In genomic region chr4:41487868-41488267, GRCh38 we compare ENCODE assay signal across 21 cellular contexts. TPM values are rescaled to one million over a fixed set of nuclear protein-coding genes. Genes with fewer than 3 reads are reported as not detected.
"Had no signal": no experiment of that assay in that cellular context is flagged by ENCODE, and none has a peak within 500 bp of the region (broad histone marks: within the 10 kb centered on the region; RNA-seq: fewer than 3 reads in every experiment).

No MANE protein-coding gene starts in this region.

- H2AFZ ChIP-seq: hepatocyte had no signal

- H3K27ac ChIP-seq: coronary artery, esophagus muscularis mucosa, foreskin keratinocyte, gastroesophageal sphincter, heart left ventricle, hepatocyte, left ventricle myocardium inferior, lower lobe of right lung had no signal

- H3K9me3 ChIP-seq: esophagus muscularis mucosa, gastroesophageal sphincter, left ventricle myocardium inferior, lower lobe of right lung had no signal

- DNase-seq: dermis blood vessel endothelial cell; dorsolateral prefrontal cortex; effector CD4-positive, alpha-beta T cell; effector memory CD4-positive, alpha-beta T cell; foreskin keratinocyte; heart left ventricle; hypothalamus; immature natural killer cell; left cardiac atrium; left ventricle myocardium inferior; lower lobe of right lung; mesenchymal stem cell; mucosa of descending colon; naive B cell had no signal

- H3K36me3 ChIP-seq: esophagus muscularis mucosa, gastroesophageal sphincter, heart left ventricle, left ventricle myocardium inferior, lower lobe of right lung had no signal

- H3K27me3 ChIP-seq: dorsolateral prefrontal cortex, esophagus muscularis mucosa, gastroesophageal sphincter, heart left ventricle, hepatocyte had no signal

- H3K4me3 ChIP-seq: coronary artery, dorsolateral prefrontal cortex, esophagus muscularis mucosa, gastroesophageal sphincter, heart left ventricle, hepatocyte, left ventricle myocardium inferior, lower lobe of right lung, mucosa of descending colon had no signal

- ATAC-seq: foreskin keratinocyte, gastroesophageal sphincter, heart left ventricle, left cardiac atrium, lower lobe of right lung, mucosa of descending colon had no signal

- H3K4me2 ChIP-seq: hepatocyte had no signal

- FAIRE-seq: endothelial cell of umbilical vein, islet of Langerhans, keratinocyte had no signal

- H3K4me1 ChIP-seq: foreskin keratinocyte, gastroesophageal sphincter had no signal

- H3K79me2 ChIP-seq: hepatocyte had no signal

RNA-seq across cellular contexts. Expression of gene LIMCH1, which starts 50.1 kb away (rescaled TPM):
- polyA plus RNA-seq: immature natural killer cell had no signal
